ENCODE assay signal across 11 cellular contexts in the genomic region with DNA sequence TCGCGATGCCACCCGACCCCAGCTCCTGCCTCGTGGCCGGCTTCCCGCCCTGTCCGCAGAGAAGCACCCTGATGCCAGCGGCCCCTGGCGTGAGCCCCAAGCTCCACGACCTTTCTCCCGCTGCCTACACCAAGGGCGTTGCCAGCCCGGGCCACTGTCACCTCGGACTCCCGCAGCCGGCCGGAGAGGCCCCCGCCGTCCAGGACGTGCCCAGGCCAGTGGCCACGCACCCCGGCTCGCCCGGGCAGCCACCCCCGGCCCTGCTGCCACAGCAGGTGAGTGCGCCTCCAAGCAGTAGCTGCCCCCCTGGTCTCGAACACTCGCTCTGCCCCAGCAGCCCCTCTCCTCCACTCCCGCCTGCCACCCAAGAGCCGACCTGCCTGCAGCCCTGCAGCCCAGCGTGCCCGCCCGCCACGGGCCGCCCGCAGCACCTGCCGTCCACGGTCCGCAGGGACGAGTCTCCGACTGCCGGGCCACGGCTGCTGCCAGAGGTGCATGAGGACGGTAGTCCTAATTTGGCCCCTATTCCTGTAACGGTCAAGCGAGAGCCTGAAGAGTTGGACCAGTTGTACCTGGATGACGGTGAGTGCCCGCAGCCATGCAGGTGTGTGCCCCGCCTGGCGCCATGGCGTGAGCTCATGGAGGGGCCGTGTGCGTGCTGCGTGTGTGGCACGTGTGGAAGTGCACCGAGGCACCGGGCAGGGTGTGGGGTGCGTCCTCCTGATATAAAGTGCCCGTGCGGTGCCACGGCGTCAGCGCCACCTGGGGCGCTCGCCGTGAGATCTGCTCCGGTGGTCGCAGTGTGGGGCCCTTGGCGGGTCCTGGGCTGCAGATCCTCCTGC.
A peak's percentile ranks its signal among the peaks of the same experiment; 100 is the strongest.
DNase-seq lines count a peak whose midpoint lies in the region; ATAC-seq, FAIRE-seq and TF ChIP-seq lines count a peak whose summit lies in the region.
"Had no signal": no experiment of that assay in that cellular context is flagged by ENCODE, and none has a peak within 500 bp of the region (broad histone marks: within the 10 kb centered on the region; RNA-seq: fewer than 3 reads in every experiment).

No MANE protein-coding gene starts in this region.

- TF ChIP-seq CTCF in HFFc6 (IDR thresholded peaks at IDR 0.05) (no peak), K562 (IDR thresholded peaks at IDR 0.05 in 2 of 3, conservative IDR thresholded peaks at IDR 0.05 in 1 of 3; ENCODE audit: insufficient read depth in 2 of 3, low read depth in 1 of 3, low read length in 3 of 3) (no peak), lower lobe of right lung (IDR thresholded peaks at IDR 0.05) (no peak), esophagus squamous epithelium (IDR thresholded peaks at IDR 0.05) (no peak)

- H3K9me3 Mint-ChIP-seq in HFFc6, result peaks cover 4% of the 10 kb centered on the region; the same call in 1 of the 2 replicates
- H3K9me3 Mint-ChIP-seq in stimulated activated memory B cell treated with anti-CD40 and anti-IgM and Interleukin-4, amounts not matched to agents 10 μg/mL and 1 μg/mL and 100 μg/mL, for 72 hours, result no peaks in the 10 kb centered on the region

- peak overlapping the region; percentile 82 for H3K4me3 Mint-ChIP-seq in HFFc6
- no peak overlapping the region for H3K4me3 Mint-ChIP-seq in stimulated activated memory B cell treated with anti-CD40 and anti-IgM and Interleukin-4, amounts not matched to agents 10 μg/mL and 1 μg/mL and 100 μg/mL, for 72 hours

- no peaks in the 10 kb centered on the region for H3K36me3 Mint-ChIP-seq in HFFc6 (ENCODE audit: low read depth)
- H3K36me3 Mint-ChIP-seq in stimulated activated memory B cell treated with anti-CD40 and anti-IgM and Interleukin-4, amounts not matched to agents 10 μg/mL and 1 μg/mL and 100 μg/mL, for 72 hours, result peaks cover 36% of the 10 kb centered on the region

- no peak for DNase-seq in HFFc6
- no peak for DNase-seq in K562 (ENCODE audit: extremely low read depth in 1 of 4, low spot score in 3 of 4)
- peak; percentile 41 for DNase-seq in lower lobe of right lung
- no peak for DNase-seq in stimulated activated CD4-positive, alpha-beta T cell treated with anti-CD3 and anti-CD28 coated beads, Interleukin-4, amount 100 ng/mL, for 4 hours
- DNase-seq in CD1c-positive myeloid dendritic cell (ENCODE audit: extremely low spot score), result no peak
- no peak for DNase-seq in esophagus squamous epithelium (lab: John Stamatoyannopoulos, UW)
- DNase-seq: cerebellar nuclear complex, NCI-H1436 treated with DMSO at 0.1 percent for 48 hours, SW 1271 had no signal

- no peaks in the 10 kb centered on the region for H3K9me1 ChIP-seq in K562 (ENCODE audit: control insufficient read depth, insufficient read depth, low read length)

- in situ Hi-C loops in K562 (cut with MboI), result no loop called here

- no peak overlapping the region for H3K4me2 ChIP-seq in K562 (ENCODE audit: insufficient read depth, low read length)

- no peak overlapping the region for H3K9ac ChIP-seq in K562 (ENCODE audit: insufficient read depth in 1 of 2, low read depth in 2 of 2, low read length in 2 of 2)

- 90% methylated on average over 8 of the region's 69 CpGs for WGBS in K562 (ENCODE audit: insufficient coverage, low coverage, missing lambda C conversion rate)
- WGBS in esophagus squamous epithelium, 2 donors, result 77 to 89% methylated on average over 11 to 16 of the region's 69 CpGs

- CTCF ChIA-PET in K562 (lab: Yijun Ruan, JAX; ENCODE audit: low intra/inter-chr PET ratio), result no interaction called here

- H3K27ac ChIP-seq in K562 (ENCODE audit: extremely low read depth, low read depth, low read length), result no peak overlapping the region
- H3K27ac ChIP-seq in lower lobe of right lung, result no peak overlapping the region
- no peak overlapping the region for H3K27ac ChIP-seq in esophagus squamous epithelium
- H3K27ac ChIP-seq: HL-60 had no signal

- H3K27me3 ChIP-seq in K562 (ENCODE audit: control insufficient read depth in 2 of 2, insufficient read depth in 2 of 2, low read length in 2 of 2) (no peaks in the 10 kb centered on the region), lower lobe of right lung (ENCODE audit: low read depth) (no peaks in the 10 kb centered on the region), esophagus squamous epithelium (no peaks in the 10 kb centered on the region)

- no peak for TF ChIP-seq RAD21 in K562 (CRISPR knock-in tag; conservative IDR thresholded peaks at IDR 0.05 in 1 of 2, IDR thresholded peaks at IDR 0.05 in 1 of 2)

- FAIRE-seq in K562 (lab: Jason Lieb, UNC), result no peak

- BruUV-seq in K562 (replicated peaks; lab: Mats Ljungman, UMichigan), result no TSS peak

- H3K4me1 ChIP-seq in K562 (replicated peaks in 1 of 2; ENCODE audit: control insufficient read depth in 2 of 2, insufficient read depth in 2 of 2, low read length in 2 of 2), result no peaks in the 10 kb centered on the region; a peak in 2 of 5 replicates
- H3K4me1 ChIP-seq in lower lobe of right lung, result no peaks in the 10 kb centered on the region
- peaks cover 0 to 16% (median 3%) of the 10 kb centered on the region in 3 donors for H3K4me1 ChIP-seq in esophagus squamous epithelium

- ATAC-seq in K562 (no peak), lower lobe of right lung (peak; percentile 6 to 16)
- no peak for ATAC-seq in stimulated activated memory B cell treated with anti-CD40 and anti-IgM and Interleukin-4, amounts not matched to agents 10 μg/mL and 1 μg/mL and 100 μg/mL, for 72 hours

- no peak for TF ChIP-seq EP300 in K562 (IDR thresholded peaks at IDR 0.05; ENCODE audit: low read length)

- H3K9me3 ChIP-seq in K562 (replicated peaks; ENCODE audit: control insufficient read depth, insufficient read depth, low read depth, low read length) (no peaks in the 10 kb centered on the region), lower lobe of right lung (no peaks in the 10 kb centered on the region), esophagus squamous epithelium (no peaks in the 10 kb centered on the region)

- 0 out of 3 replicates have a peak, but pooled peaks cover 3% of the 10 kb centered on the region for H3K36me3 ChIP-seq in K562 (ENCODE audit: control insufficient read depth, insufficient read depth, low read length)
- peaks cover 27% of the 10 kb centered on the region for H3K36me3 ChIP-seq in lower lobe of right lung
- peaks cover 0 to 34% (median 6%) of the 10 kb centered on the region in 3 donors for H3K36me3 ChIP-seq in esophagus squamous epithelium

- H3K27ac Mint-ChIP-seq in HFFc6, result peak overlapping the region; percentile 85; the same call in 1 of the 2 replicates
- H3K27ac Mint-ChIP-seq in stimulated activated memory B cell treated with anti-CD40 and anti-IgM and Interleukin-4, amounts not matched to agents 10 μg/mL and 1 μg/mL and 100 μg/mL, for 72 hours, result peak overlapping the region; percentile 54

- no peak overlapping the region for H2AFZ ChIP-seq in K562 (ENCODE audit: low read depth, low read length)

- intact Hi-C loops in K562 (cut with micrococcal nuclease), result no loop called here
- intact Hi-C loops in lower lobe of right lung (cut with DNase I), result no loop called here
- intact Hi-C loops in esophagus squamous epithelium (cut with DNase I), result no loop called here

- H3K4me3 ChIP-seq in K562 (no peak overlapping the region), lower lobe of right lung (no peak overlapping the region), esophagus squamous epithelium (no peak overlapping the region)

- peaks cover 19% of the 10 kb centered on the region for H3K4me1 Mint-ChIP-seq in HFFc6 (ENCODE audit: low read depth)
- H3K4me1 Mint-ChIP-seq in stimulated activated memory B cell treated with anti-CD40 and anti-IgM and Interleukin-4, amounts not matched to agents 10 μg/mL and 1 μg/mL and 100 μg/mL, for 72 hours, result peaks cover 28% of the 10 kb centered on the region

- TF ChIP-seq POLR2A in K562 (conservative IDR thresholded peaks at IDR 0.05), result no peak
- TF ChIP-seq POLR2A in esophagus squamous epithelium (IDR thresholded peaks at IDR 0.05), result no peak

- POLR2A ChIA-PET in K562 (lab: Yijun Ruan, JAX), result no interaction called here

- no peaks in the 10 kb centered on the region for H3K79me2 ChIP-seq in K562 (ENCODE audit: control insufficient read depth, insufficient read depth, low read length)

- peaks cover 5% of the 10 kb centered on the region for H3K27me3 Mint-ChIP-seq in HFFc6 (ENCODE audit: insufficient read depth)
- no peaks in the 10 kb centered on the region for H3K27me3 Mint-ChIP-seq in stimulated activated memory B cell treated with anti-CD40 and anti-IgM and Interleukin-4, amounts not matched to agents 10 μg/mL and 1 μg/mL and 100 μg/mL, for 72 hours

- no peaks in the 10 kb centered on the region for H4K20me1 ChIP-seq in K562 (replicated peaks; ENCODE audit: control insufficient read depth, insufficient read depth, low read length)

TF ChIP-seq in K562, 482 proteins besides CTCF, POLR2A, EP300 and RAD21:
- no peak for TF ChIP-seq FOXJ3 (CRISPR knock-in tag; IDR thresholded peaks at IDR 0.05)
- TF ChIP-seq, protein P1, sequence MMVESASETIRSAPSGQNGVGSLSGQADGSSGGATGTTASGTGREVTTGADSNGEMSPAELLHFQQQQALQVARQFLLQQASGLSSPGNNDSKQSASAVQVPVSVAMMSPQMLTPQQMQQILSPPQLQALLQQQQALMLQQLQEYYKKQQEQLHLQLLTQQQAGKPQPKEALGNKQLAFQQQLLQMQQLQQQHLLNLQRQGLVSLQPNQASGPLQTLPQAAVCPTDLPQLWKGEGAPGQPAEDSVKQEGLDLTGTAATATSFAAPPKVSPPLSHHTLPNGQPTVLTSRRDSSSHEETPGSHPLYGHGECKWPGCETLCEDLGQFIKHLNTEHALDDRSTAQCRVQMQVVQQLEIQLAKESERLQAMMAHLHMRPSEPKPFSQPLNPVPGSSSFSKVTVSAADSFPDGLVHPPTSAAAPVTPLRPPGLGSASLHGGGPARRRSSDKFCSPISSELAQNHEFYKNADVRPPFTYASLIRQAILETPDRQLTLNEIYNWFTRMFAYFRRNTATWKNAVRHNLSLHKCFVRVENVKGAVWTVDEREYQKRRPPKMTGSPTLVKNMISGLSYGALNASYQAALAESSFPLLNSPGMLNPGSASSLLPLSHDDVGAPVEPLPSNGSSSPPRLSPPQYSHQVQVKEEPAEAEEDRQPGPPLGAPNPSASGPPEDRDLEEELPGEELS (CRISPR knock-in tag; IDR thresholded peaks at IDR 0.05; ENCODE audit: borderline replicate concordance), result no peak
- 0 out of 2 replicates have a peak, but pooled peaks have one; percentile 4 for TF ChIP-seq POLR2G (IDR thresholded peaks at IDR 0.05; ENCODE audit: low read depth, low read length)

Comparison
In these comparisons a context has a peak if more than half of its experiments do, and no peak if none do; other contexts are left out.
1. ATAC-seq: peak in lower lobe of right lung (2 of 2); none in K562 (single experiment) and stimulated activated memory B cell treated with anti-CD40 and anti-IgM and Interleukin-4, amounts not matched to agents 10 μg/mL and 1 μg/mL and 100 μg/mL, for 72 hours (single experiment).